In the genomic region with DNA sequence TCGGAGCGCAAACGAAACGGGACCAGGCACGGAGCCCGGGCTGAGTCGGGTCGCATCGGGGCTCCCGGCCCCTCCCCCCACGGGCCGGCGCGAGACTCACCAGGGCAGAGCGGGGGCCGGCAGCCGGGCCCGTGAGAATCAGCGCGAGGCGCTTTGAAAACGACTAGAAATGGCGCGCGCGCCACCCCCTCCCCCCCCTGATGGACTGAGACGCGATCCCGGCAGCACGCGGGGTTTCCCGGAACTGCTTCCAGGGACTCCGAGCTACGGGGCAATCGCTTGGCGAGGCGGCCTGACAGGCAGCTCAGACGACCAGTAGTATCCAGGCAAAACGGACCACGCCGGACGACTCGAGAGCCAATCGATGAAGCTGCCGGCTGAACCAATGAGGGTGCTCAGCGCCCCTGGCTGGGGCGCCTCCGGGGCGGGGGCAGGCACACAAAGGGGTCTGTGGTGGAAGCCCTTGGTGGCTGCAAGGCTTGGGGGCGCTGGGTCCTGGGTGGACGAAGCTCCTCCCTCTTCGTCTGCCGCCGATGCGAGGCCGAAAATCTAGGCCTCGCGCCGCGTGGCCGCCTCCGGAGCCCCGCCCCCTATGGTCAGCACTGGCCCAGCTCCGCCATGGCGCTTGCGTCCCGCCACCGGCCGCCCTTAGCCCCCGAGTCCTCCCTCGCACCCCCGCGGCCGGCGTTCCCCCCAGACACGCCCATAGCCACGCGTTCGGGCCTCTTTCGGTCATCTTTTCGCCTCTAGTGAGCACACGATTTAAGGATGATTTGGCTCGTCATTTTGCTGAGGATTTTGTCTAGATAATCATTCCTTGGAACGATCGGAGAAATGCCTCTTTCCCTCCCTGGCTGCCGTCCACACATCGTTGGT, we compare ENCODE assay signal across 1 cellular context.
TF ChIP-seq lines count a peak whose summit lies in the region.

A gene (minus strand): TSS at position 174 of the 876 bp plus-strand sequence. CDS start 3,276 bp downstream, outside the sequence.

TF ChIP-seq in HepG2, 621 proteins besides CTCF, POLR2A, EP300 and RAD21 (continued from another document and continues in another):
- TF ChIP-seq, protein P1, sequence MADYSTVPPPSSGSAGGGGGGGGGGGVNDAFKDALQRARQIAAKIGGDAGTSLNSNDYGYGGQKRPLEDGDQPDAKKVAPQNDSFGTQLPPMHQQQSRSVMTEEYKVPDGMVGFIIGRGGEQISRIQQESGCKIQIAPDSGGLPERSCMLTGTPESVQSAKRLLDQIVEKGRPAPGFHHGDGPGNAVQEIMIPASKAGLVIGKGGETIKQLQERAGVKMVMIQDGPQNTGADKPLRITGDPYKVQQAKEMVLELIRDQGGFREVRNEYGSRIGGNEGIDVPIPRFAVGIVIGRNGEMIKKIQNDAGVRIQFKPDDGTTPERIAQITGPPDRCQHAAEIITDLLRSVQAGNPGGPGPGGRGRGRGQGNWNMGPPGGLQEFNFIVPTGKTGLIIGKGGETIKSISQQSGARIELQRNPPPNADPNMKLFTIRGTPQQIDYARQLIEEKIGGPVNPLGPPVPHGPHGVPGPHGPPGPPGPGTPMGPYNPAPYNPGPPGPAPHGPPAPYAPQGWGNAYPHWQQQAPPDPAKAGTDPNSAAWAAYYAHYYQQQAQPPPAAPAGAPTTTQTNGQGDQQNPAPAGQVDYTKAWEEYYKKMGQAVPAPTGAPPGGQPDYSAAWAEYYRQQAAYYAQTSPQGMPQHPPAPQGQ (CRISPR knock-in tag; IDR thresholded peaks at IDR 0.05; ENCODE audit: borderline replicate concordance): no peak
- TF ChIP-seq ZNF24 (IDR thresholded peaks at IDR 0.05): no peak
- TF ChIP-seq KDM5B (CRISPR knock-in tag; IDR thresholded peaks at IDR 0.05; ENCODE audit: borderline replicate concordance): peak; percentile 88
- peak; percentile 38; the same call in 1 of the 2 replicates for TF ChIP-seq BHLHE40 (IDR thresholded peaks at IDR 0.05; ENCODE audit: low read length)
- no peak for TF ChIP-seq ELF4 (CRISPR knock-in tag; IDR thresholded peaks at IDR 0.05; ENCODE audit: borderline replicate concordance)
- TF ChIP-seq FOXK1 (CRISPR knock-in tag; IDR thresholded peaks at IDR 0.05; ENCODE audit: borderline replicate concordance, low read depth): no peak
- TF ChIP-seq ARHGAP35 (CRISPR knock-in tag; IDR thresholded peaks at IDR 0.05; ENCODE audit: borderline replicate concordance): no peak
- no peak; the same call in 1 of the 2 replicates for TF ChIP-seq ZMYM3 (CRISPR knock-in tag; IDR thresholded peaks at IDR 0.05)
- TF ChIP-seq SUZ12 (IDR thresholded peaks at IDR 0.05; ENCODE audit: low read depth, low read length): no peak
- no peak for TF ChIP-seq TP53 (CRISPR knock-in tag; conservative IDR thresholded peaks at IDR 0.05)
- peak; percentile 10; the same call in 1 of the 2 replicates for TF ChIP-seq ARNTL (CRISPR knock-in tag; IDR thresholded peaks at IDR 0.05)
- peak; percentile 89 for TF ChIP-seq SP4 (CRISPR knock-in tag; IDR thresholded peaks at IDR 0.05)
- TF ChIP-seq HES4 (CRISPR knock-in tag; IDR thresholded peaks at IDR 0.05; ENCODE audit: borderline replicate concordance): peak; percentile 79; the same call in 1 of the 2 replicates
- no peak for TF ChIP-seq ZNF468 (CRISPR knock-in tag; IDR thresholded peaks at IDR 0.05)
- 0 out of 2 replicates have a peak, but pooled peaks have one; percentile 35 for TF ChIP-seq HNRNPL (IDR thresholded peaks at IDR 0.05; ENCODE audit: low read depth, low read length)
- peak; percentile 21; the same call in 1 of the 2 replicates for TF ChIP-seq KLF11 (CRISPR knock-in tag; IDR thresholded peaks at IDR 0.05)
- TF ChIP-seq ZNF577 (CRISPR knock-in tag; IDR thresholded peaks at IDR 0.05; ENCODE audit: borderline replicate concordance, low read depth): no peak
- peak; percentile 76 for TF ChIP-seq RBM39 (IDR thresholded peaks at IDR 0.05; ENCODE audit: low read depth, low read length, poor library complexity, severe bottlenecking)
- TF ChIP-seq TAF15 (IDR thresholded peaks at IDR 0.05; ENCODE audit: low read depth, low read length, poor library complexity, severe bottlenecking): peak; percentile 55
- TF ChIP-seq PLRG1 (conservative IDR thresholded peaks at IDR 0.05): no peak
- TF ChIP-seq TBP (CRISPR knock-in tag; IDR thresholded peaks at IDR 0.05): no peak
- TF ChIP-seq, protein P2, sequence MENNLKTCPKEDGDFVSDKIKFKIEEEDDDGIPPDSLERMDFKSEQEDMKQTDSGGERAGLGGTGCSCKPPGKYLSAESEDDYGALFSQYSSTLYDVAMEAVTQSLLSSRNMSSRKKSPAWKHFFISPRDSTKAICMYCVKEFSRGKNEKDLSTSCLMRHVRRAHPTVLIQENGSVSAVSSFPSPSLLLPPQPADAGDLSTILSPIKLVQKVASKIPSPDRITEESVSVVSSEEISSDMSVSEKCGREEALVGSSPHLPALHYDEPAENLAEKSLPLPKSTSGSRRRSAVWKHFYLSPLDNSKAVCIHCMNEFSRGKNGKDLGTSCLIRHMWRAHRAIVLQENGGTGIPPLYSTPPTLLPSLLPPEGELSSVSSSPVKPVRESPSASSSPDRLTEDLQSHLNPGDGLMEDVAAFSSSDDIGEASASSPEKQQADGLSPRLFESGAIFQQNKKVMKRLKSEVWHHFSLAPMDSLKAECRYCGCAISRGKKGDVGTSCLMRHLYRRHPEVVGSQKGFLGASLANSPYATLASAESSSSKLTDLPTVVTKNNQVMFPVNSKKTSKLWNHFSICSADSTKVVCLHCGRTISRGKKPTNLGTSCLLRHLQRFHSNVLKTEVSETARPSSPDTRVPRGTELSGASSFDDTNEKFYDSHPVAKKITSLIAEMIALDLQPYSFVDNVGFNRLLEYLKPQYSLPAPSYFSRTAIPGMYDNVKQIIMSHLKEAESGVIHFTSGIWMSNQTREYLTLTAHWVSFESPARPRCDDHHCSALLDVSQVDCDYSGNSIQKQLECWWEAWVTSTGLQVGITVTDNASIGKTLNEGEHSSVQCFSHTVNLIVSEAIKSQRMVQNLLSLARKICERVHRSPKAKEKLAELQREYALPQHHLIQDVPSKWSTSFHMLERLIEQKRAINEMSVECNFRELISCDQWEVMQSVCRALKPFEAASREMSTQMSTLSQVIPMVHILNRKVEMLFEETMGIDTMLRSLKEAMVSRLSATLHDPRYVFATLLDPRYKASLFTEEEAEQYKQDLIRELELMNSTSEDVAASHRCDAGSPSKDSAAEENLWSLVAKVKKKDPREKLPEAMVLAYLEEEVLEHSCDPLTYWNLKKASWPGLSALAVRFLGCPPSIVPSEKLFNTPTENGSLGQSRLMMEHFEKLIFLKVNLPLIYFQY (CRISPR knock-in tag; IDR thresholded peaks at IDR 0.05; ENCODE audit: borderline replicate concordance): no peak; the same call in 1 of the 2 replicates
- TF ChIP-seq ZNF383 (CRISPR knock-in tag; IDR thresholded peaks at IDR 0.05; ENCODE audit: borderline replicate concordance): no peak
- 0 out of 2 replicates have a peak, but pooled peaks have one; percentile 17 for TF ChIP-seq FOXJ3 (CRISPR knock-in tag; IDR thresholded peaks at IDR 0.05; ENCODE audit: borderline replicate concordance)
- peak; percentile 36; the same call in 1 of the 2 replicates for TF ChIP-seq ZBTB42 (CRISPR knock-in tag; IDR thresholded peaks at IDR 0.05)
- TF ChIP-seq ZNF644 (CRISPR knock-in tag; IDR thresholded peaks at IDR 0.05; ENCODE audit: low read depth): no peak
- TF ChIP-seq YY1 (IDR thresholded peaks at IDR 0.05; ENCODE audit: insufficient read depth, insufficient replicate concordance, low read depth, low read length): peak; percentile 90
- no peak for TF ChIP-seq ZKSCAN5 (CRISPR knock-in tag; IDR thresholded peaks at IDR 0.05)
- TF ChIP-seq ETV5 (CRISPR knock-in tag; IDR thresholded peaks at IDR 0.05; ENCODE audit: borderline replicate concordance): peak; percentile 63; the same call in 1 of the 2 replicates
- TF ChIP-seq, protein P3, sequence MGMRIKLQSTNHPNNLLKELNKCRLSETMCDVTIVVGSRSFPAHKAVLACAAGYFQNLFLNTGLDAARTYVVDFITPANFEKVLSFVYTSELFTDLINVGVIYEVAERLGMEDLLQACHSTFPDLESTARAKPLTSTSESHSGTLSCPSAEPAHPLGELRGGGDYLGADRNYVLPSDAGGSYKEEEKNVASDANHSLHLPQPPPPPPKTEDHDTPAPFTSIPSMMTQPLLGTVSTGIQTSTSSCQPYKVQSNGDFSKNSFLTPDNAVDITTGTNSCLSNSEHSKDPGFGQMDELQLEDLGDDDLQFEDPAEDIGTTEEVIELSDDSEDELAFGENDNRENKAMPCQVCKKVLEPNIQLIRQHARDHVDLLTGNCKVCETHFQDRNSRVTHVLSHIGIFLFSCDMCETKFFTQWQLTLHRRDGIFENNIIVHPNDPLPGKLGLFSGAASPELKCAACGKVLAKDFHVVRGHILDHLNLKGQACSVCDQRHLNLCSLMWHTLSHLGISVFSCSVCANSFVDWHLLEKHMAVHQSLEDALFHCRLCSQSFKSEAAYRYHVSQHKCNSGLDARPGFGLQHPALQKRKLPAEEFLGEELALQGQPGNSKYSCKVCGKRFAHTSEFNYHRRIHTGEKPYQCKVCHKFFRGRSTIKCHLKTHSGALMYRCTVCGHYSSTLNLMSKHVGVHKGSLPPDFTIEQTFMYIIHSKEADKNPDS (CRISPR knock-in tag; IDR thresholded peaks at IDR 0.05): 0 out of 2 replicates have a peak, but pooled peaks have one; percentile 25
- peak; percentile 35; the same call in 1 of the 2 replicates for TF ChIP-seq ZSCAN20 (CRISPR knock-in tag; IDR thresholded peaks at IDR 0.05; ENCODE audit: borderline replicate concordance)
- TF ChIP-seq, protein P4, sequence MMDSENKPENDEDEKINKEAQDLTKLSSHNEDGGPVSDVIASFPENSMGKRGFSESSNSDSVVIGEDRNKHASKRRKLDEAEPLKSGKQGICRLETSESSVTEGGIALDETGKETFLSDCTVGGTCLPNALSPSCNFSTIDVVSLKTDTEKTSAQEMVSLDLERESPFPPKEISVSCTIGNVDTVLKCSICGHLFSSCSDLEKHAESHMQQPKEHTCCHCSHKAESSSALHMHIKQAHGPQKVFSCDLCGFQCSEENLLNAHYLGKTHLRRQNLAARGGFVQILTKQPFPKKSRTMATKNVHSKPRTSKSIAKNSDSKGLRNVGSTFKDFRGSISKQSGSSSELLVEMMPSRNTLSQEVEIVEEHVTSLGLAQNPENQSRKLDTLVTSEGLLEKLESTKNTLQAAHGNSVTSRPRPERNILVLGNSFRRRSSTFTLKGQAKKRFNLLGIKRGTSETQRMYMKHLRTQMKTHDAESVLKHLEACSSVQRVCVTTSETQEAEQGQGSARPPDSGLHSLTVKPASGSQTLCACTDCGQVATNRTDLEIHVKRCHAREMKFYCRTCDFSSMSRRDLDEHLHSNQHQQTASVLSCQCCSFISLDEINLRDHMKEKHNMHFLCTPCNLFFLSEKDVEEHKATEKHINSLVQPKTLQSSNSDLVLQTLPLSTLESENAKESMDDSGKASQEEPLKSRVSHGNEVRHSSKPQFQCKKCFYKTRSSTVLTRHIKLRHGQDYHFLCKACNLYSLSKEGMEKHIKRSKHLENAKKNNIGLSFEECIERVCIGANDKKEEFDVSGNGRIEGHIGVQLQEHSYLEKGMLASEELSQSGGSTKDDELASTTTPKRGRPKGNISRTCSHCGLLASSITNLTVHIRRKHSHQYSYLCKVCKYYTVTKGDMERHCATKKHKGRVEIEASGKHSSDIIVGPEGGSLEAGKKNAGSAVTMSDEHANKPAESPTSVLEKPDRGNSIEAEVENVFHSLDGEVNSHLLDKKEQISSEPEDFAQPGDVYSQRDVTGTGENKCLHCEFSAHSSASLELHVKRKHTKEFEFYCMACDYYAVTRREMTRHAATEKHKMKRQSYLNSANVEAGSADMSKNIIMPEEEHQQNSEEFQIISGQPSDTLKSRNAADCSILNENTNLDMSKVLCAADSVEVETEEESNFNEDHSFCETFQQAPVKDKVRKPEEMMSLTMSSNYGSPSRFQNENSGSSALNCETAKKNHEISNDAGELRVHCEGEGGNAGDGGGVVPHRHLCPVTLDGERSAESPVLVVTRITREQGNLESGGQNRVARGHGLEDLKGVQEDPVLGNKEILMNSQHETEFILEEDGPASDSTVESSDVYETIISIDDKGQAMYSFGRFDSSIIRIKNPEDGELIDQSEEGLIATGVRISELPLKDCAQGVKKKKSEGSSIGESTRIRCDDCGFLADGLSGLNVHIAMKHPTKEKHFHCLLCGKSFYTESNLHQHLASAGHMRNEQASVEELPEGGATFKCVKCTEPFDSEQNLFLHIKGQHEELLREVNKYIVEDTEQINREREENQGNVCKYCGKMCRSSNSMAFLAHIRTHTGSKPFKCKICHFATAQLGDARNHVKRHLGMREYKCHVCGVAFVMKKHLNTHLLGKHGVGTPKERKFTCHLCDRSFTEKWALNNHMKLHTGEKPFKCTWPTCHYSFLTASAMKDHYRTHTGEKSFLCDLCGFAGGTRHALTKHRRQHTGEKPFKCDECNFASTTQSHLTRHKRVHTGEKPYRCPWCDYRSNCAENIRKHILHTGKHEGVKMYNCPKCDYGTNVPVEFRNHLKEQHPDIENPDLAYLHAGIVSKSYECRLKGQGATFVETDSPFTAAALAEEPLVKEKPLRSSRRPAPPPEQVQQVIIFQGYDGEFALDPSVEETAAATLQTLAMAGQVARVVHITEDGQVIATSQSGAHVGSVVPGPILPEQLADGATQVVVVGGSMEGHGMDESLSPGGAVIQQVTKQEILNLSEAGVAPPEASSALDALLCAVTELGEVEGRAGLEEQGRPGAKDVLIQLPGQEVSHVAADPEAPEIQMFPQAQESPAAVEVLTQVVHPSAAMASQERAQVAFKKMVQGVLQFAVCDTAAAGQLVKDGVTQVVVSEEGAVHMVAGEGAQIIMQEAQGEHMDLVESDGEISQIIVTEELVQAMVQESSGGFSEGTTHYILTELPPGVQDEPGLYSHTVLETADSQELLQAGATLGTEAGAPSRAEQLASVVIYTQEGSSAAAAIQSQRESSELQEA (CRISPR knock-in tag; IDR thresholded peaks at IDR 0.05; ENCODE audit: not compliant biosample characterization): no peak
- peak; percentile 72 for TF ChIP-seq RNF2 (conservative IDR thresholded peaks at IDR 0.05; ENCODE audit: low read depth)
- TF ChIP-seq, protein P5, sequence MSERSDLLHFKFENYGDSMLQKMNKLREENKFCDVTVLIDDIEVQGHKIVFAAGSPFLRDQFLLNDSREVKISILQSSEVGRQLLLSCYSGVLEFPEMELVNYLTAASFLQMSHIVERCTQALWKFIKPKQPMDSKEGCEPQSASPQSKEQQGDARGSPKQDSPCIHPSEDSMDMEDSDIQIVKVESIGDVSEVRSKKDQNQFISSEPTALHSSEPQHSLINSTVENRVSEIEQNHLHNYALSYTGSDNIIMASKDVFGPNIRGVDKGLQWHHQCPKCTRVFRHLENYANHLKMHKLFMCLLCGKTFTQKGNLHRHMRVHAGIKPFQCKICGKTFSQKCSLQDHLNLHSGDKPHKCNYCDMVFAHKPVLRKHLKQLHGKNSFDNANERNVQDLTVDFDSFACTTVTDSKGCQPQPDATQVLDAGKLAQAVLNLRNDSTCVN (CRISPR knock-in tag; IDR thresholded peaks at IDR 0.05; ENCODE audit: borderline replicate concordance): no peak; the same call in 1 of the 2 replicates
- TF ChIP-seq, protein P6, sequence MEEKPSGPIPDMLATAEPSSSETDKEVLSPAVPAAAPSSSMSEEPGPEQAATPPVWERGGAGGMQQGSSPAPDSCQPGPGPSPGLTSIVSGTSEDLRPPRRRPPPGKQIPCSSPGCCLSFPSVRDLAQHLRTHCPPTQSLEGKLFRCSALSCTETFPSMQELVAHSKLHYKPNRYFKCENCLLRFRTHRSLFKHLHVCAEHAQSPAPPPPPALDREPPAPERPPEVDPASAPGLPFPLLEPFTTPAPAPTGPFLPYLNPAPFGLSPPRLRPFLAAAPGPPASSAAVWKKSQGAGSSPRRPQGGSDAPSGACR (CRISPR knock-in tag; IDR thresholded peaks at IDR 0.05): peak; percentile 81
- no peak for TF ChIP-seq STAT5B (CRISPR knock-in tag; IDR thresholded peaks at IDR 0.05)
